In the genomic region with DNA sequence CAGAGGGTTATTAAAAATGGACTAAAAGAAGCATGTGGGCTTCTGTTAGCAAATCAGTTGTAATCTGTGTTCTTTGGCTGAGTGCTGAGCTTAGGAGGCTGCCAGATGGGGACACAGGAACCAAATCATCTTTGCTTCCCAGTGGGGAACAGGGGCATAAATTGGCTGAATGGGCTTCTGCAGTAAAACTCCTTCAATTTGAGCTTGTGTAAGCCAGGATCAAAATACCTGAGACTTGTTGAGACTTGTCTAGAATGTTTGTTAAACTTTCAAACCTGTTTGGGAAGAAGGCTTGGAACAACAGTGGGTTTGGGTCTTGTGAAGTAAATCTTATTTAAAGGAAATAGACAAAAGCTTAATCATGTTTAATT, we compare ENCODE assay signal across 8 cellular contexts. TPM values are rescaled to one million over a fixed set of nuclear protein-coding genes. Genes with fewer than 3 reads are reported as not detected.
DNase-seq lines count a peak whose midpoint lies in the region; ATAC-seq and TF ChIP-seq lines count a peak whose summit lies in the region.

No MANE protein-coding gene starts in this region.

- peaks cover 98% of the 10 kb centered on the region for H3K79me2 ChIP-seq in DND-41 (ENCODE audit: insufficient read depth, low read length)
- peaks cover 17% of the 10 kb centered on the region for H3K79me2 ChIP-seq in osteoblast (ENCODE audit: insufficient read depth, low read length)
- H3K79me2 ChIP-seq in neural progenitor cell (ENCODE audit: low read depth), result no peaks in the 10 kb centered on the region

- H3K4me3 ChIP-seq in DND-41 (ENCODE audit: low read depth in 1 of 2, low read length in 2 of 2) (no peak overlapping the region), osteoblast (ENCODE audit: insufficient read depth, low read length) (no peak overlapping the region), neural progenitor cell (no peak overlapping the region)

- H3K36me3 Mint-ChIP-seq in neural progenitor cell, result peaks cover 4% of the 10 kb centered on the region

- H3K27ac Mint-ChIP-seq in neural progenitor cell, result no peak overlapping the region

- no peaks in the 10 kb centered on the region for H3K27me3 ChIP-seq in DND-41 (ENCODE audit: insufficient read depth, low read length, poor library complexity)
- H3K27me3 ChIP-seq in osteoblast (ENCODE audit: insufficient read depth, low read length), result no peaks in the 10 kb centered on the region
- no peaks in the 10 kb centered on the region for H3K27me3 ChIP-seq in neural progenitor cell

- H3K4me1 ChIP-seq in DND-41 (ENCODE audit: insufficient read depth, low read length), result peaks cover 94% of the 10 kb centered on the region
- peaks cover 49% of the 10 kb centered on the region for H3K4me1 ChIP-seq in osteoblast (ENCODE audit: insufficient read depth, low read length)
- peaks cover 16% of the 10 kb centered on the region for H3K4me1 ChIP-seq in neural progenitor cell

- H4K20me1 ChIP-seq in DND-41 (ENCODE audit: insufficient read depth, low read length) (peaks cover 10% of the 10 kb centered on the region; the same call in 1 of the 2 replicates), osteoblast (ENCODE audit: insufficient read depth, low read length) (no peaks in the 10 kb centered on the region), neural progenitor cell (ENCODE audit: low read depth) (no peaks in the 10 kb centered on the region)

- H3K36me3 ChIP-seq in DND-41 (ENCODE audit: insufficient read depth, low read length) (peaks cover 14% of the 10 kb centered on the region), osteoblast (ENCODE audit: insufficient read depth, low read length) (no peaks in the 10 kb centered on the region), neural progenitor cell (no peaks in the 10 kb centered on the region)

- no peaks in the 10 kb centered on the region for H3K9me3 ChIP-seq in DND-41 (ENCODE audit: insufficient read depth, low read length, severe bottlenecking)
- no peaks in the 10 kb centered on the region for H3K9me3 ChIP-seq in osteoblast (ENCODE audit: low read depth, low read length)
- H3K9me3 ChIP-seq in neural progenitor cell (ENCODE audit: low read depth), result no peaks in the 10 kb centered on the region

- H3K4me2 ChIP-seq in DND-41 (ENCODE audit: insufficient read depth, low read length), result no peak overlapping the region
- H3K4me2 ChIP-seq in osteoblast (ENCODE audit: insufficient read depth, low read length), result peak overlapping the region; percentile 73
- no peak overlapping the region for H3K4me2 ChIP-seq in neural progenitor cell

- H3K9ac ChIP-seq in DND-41 (ENCODE audit: low read depth, low read length) (no peak overlapping the region), neural progenitor cell (no peak overlapping the region)

- no peak for TF ChIP-seq CTCF in DND-41 (IDR thresholded peaks at IDR 0.05; ENCODE audit: borderline replicate concordance, extremely low read depth, low read length, poor library complexity, severe bottlenecking)
- TF ChIP-seq CTCF in osteoblast (IDR thresholded peaks at IDR 0.05; ENCODE audit: extremely low read depth, low read depth, low read length), result no peak
- TF ChIP-seq CTCF in neural progenitor cell (IDR thresholded peaks at IDR 0.05), result no peak

- no peaks in the 10 kb centered on the region for H3F3A ChIP-seq in neural progenitor cell (ENCODE audit: low read depth)

- H3K27me3 Mint-ChIP-seq in neural progenitor cell (ENCODE audit: insufficient read depth, low read depth), result peaks cover 5% of the 10 kb centered on the region

- H3K4me1 Mint-ChIP-seq in neural progenitor cell, result peaks cover 35% of the 10 kb centered on the region

- no peak for ATAC-seq in DND-41 (ENCODE audit: insufficient read depth, low read depth)

- DNase-seq in DND-41 (no peak), NCI-H2196 treated with DMSO at 0.1 percent for 48 hours (lab: John Stamatoyannopoulos, UW; ENCODE audit: unreplicated experiment) (peak; percentile 66), cerebellar cortex (ENCODE audit: low spot score) (peak; percentile 39), osteoblast (ENCODE audit: insufficient read length, low spot score, missing footprints) (peak; percentile 90), cerebellum (ENCODE audit: low spot score) (no peak), neural progenitor cell (ENCODE audit: low spot score) (no peak), SK-N-DZ (ENCODE audit: low spot score) (no peak)
- no peak for DNase-seq in stimulated activated CD4-positive, alpha-beta T cell treated with anti-CD3 and anti-CD28 coated beads, Interleukin-2, amount 100 ng/mL, for 24 hours

- H2AFZ ChIP-seq in DND-41 (ENCODE audit: low read depth, low read length), result no peak overlapping the region
- peak overlapping the region; percentile 83 for H2AFZ ChIP-seq in osteoblast (ENCODE audit: low read length)
- H2AFZ ChIP-seq in neural progenitor cell (replicated peaks), result no peak overlapping the region

- no peaks in the 10 kb centered on the region for H3K9me3 Mint-ChIP-seq in neural progenitor cell

- peak overlapping the region; percentile 59 for H3K27ac ChIP-seq in DND-41 (ENCODE audit: low read length)
- peak overlapping the region; percentile 89 for H3K27ac ChIP-seq in osteoblast (ENCODE audit: low read depth, low read length)
- H3K27ac ChIP-seq in neural progenitor cell, result no peak overlapping the region

- no peak overlapping the region for H3K4me3 Mint-ChIP-seq in neural progenitor cell

RNA-seq across cellular contexts. Expression of gene TNFAIP8, which starts 32.2 kb away (rescaled TPM):
- total RNA-seq in osteoblast (23.2 and 26.2 TPM in 2 replicates), cerebellum (8.6 TPM), neural progenitor cell (ENCODE audit: low replicate concordance) (35.6 and 40.6 TPM in 2 replicates)
- polyA plus RNA-seq in SK-N-DZ (2014; cell fraction: cytosol; rRNA removed), result 14.9 and 17.9 TPM in 2 replicates
- polyA plus RNA-seq in SK-N-DZ (2014; cell fraction: nucleus; rRNA removed), result 5.8 and 12.8 TPM in 2 replicates

Comparison
In these comparisons a context has a peak if more than half of its experiments do, and no peak if none do; other contexts are left out.
1. DNase-seq: peak in NCI-H2196 treated with DMSO at 0.1 percent for 48 hours (single experiment), cerebellar cortex (single experiment) and osteoblast (single experiment); none in DND-41 (single experiment), cerebellum (single experiment), neural progenitor cell (single experiment), stimulated activated CD4-positive, alpha-beta T cell treated with anti-CD3 and anti-CD28 coated beads, Interleukin-2, amount 100 ng/mL, for 24 hours (0 of 2) and SK-N-DZ (single experiment).